Comparison of ENCODE assay signal across 19 cellular contexts in genomic region chr1:19120070-19120469, GRCh38.
"Had no signal": no experiment of that assay in that cellular context is flagged by ENCODE, and none has a peak within 500 bp of the region (broad histone marks: within the 10 kb centered on the region; RNA-seq: fewer than 3 reads in every experiment).

No MANE protein-coding gene starts in this region.

- H3K27me3 ChIP-seq: colonic mucosa, esophagus squamous epithelium, right lobe of liver, thyroid gland, vagina had no signal

- H3K9me3 ChIP-seq: colonic mucosa, esophagus squamous epithelium, lower lobe of right lung, right lobe of liver, thyroid gland, vagina had no signal

- H3K4me3 ChIP-seq: colonic mucosa, esophagus squamous epithelium, lower lobe of right lung, right lobe of liver, thyroid gland, vagina had no signal

- ATAC-seq: left ventricle myocardium superior; lower lobe of right lung; right lobe of liver; stimulated activated naive CD8-positive, alpha-beta T cell treated with anti-CD3 and anti-CD28 coated beads, Interleukin-15, amount 100 ng/mL, for 72 hours had no signal

- H3K9ac ChIP-seq: parathyroid adenoma had no signal

- DNase-seq: colonic mucosa; effector CD8-positive, alpha-beta T cell; erythroblast; esophagus squamous epithelium; foreskin melanocyte; left ventricle myocardium superior; lower lobe of right lung; natural killer cell; right lobe of liver; small intestine; stimulated activated CD4-positive, alpha-beta T cell treated with anti-CD3 and anti-CD28 coated beads, Interleukin-15, amount 100 ng/mL, for 24 hours; stimulated activated CD4-positive, alpha-beta T cell treated with anti-CD3 and anti-CD28 coated beads, Interleukin-2, amount 100 ng/mL, for 48 hours; stimulated activated CD8-positive, alpha-beta memory T cell treated with anti-CD3 and anti-CD28 coated beads, Interleukin-4, amount 100 ng/mL, for 48 hours; stimulated activated naive CD4-positive, alpha-beta T cell; stimulated activated naive CD8-positive, alpha-beta T cell treated with anti-CD3 and anti-CD28 coated beads, Interleukin-15, amount 100 ng/mL, for 72 hours; thyroid gland; trophoblast cell had no signal

- H3K4me1 ChIP-seq: esophagus squamous epithelium, lower lobe of right lung, parathyroid adenoma, right lobe of liver, thyroid gland, vagina had no signal

- H3K27ac ChIP-seq: colonic mucosa, esophagus squamous epithelium, lower lobe of right lung, parathyroid adenoma, right lobe of liver, thyroid gland, vagina had no signal
